1 cellular context compared by ENCODE assay signal in genomic region chrX:69018416-69019072, GRCh38.
TF ChIP-seq lines count a peak whose summit lies in the region.

No MANE protein-coding gene starts in this region.

TF ChIP-seq in HepG2, 621 proteins besides CTCF, POLR2A, EP300 and RAD21 (continued from another document):
- TF ChIP-seq NFAT5 (CRISPR knock-in tag; IDR thresholded peaks at IDR 0.05) (no peak), ZNF12 (CRISPR knock-in tag; IDR thresholded peaks at IDR 0.05) (no peak)
